32 cellular contexts compared by ENCODE assay signal in genomic region chr17:61517843-61518606, GRCh38.
"Had no signal": no experiment of that assay in that cellular context is flagged by ENCODE, and none has a peak within 500 bp of the region (broad histone marks: within the 10 kb centered on the region; RNA-seq: fewer than 3 reads in every experiment).

No MANE protein-coding gene starts in this region.

- H3K27ac ChIP-seq: colonic mucosa, epithelial cell of prostate, esophagus squamous epithelium, parathyroid adenoma, psoas muscle, stomach, suprapubic skin, tibial artery had no signal

- H3K9me3 Mint-ChIP-seq: activated CD4-positive, alpha-beta memory T cell treated with anti-CD3 and anti-CD28 coated beads, Interleukin-2, amount 10 ng/mL, durations not matched to agents 7 days and 5 days; activated CD4-positive, alpha-beta T cell treated with anti-CD3 and anti-CD28 coated beads, Interleukin-2, amount 10 ng/mL, durations not matched to agents 7 days and 5 days; activated naive CD4-positive, alpha-beta T cell treated with anti-CD3 and anti-CD28 coated beads, Interleukin-2, amount 50 U/mL, for 72 hours; activated T-cell treated with anti-CD3 and anti-CD28 coated beads, Interleukin-2, amount 50 U/mL, for 4 hours; activated T-helper 17 cell treated with anti-CD3 and anti-CD28 coated beads, Interleukin-2, amount 50 U/mL, for 72 hours; naive thymus-derived CD8-positive, alpha-beta T cell; neural crest cell; stimulated activated memory B cell treated with anti-CD40 and anti-IgM and Interleukin-4, amounts not matched to agents 10 μg/mL and 1 μg/mL and 100 μg/mL, for 72 hours; WTC11 had no signal

- ATAC-seq: activated naive CD4-positive, alpha-beta T cell treated with anti-CD3 and anti-CD28 coated beads, Interleukin-2, amount 50 U/mL, for 72 hours; activated T-cell treated with anti-CD3 and anti-CD28 coated beads, Interleukin-2, amount 50 U/mL, for 4 hours; activated T-helper 17 cell treated with anti-CD3 and anti-CD28 coated beads, Interleukin-2, amount 50 U/mL, for 72 hours; left cardiac atrium; naive thymus-derived CD8-positive, alpha-beta T cell; psoas muscle; stimulated activated memory B cell treated with anti-CD40 and anti-IgM and Interleukin-4, amounts not matched to agents 10 μg/mL and 1 μg/mL and 100 μg/mL, for 72 hours; WTC11 had no signal

- H3K4me3 Mint-ChIP-seq: activated CD4-positive, alpha-beta memory T cell treated with anti-CD3 and anti-CD28 coated beads, Interleukin-2, amount 10 ng/mL, durations not matched to agents 7 days and 5 days; activated CD4-positive, alpha-beta T cell treated with anti-CD3 and anti-CD28 coated beads, Interleukin-2, amount 10 ng/mL, durations not matched to agents 7 days and 5 days; activated T-cell treated with anti-CD3 and anti-CD28 coated beads, Interleukin-2, amount 50 U/mL, for 4 hours; activated T-helper 17 cell treated with anti-CD3 and anti-CD28 coated beads, Interleukin-2, amount 50 U/mL, for 72 hours; naive thymus-derived CD8-positive, alpha-beta T cell; neural crest cell; stimulated activated memory B cell treated with anti-CD40 and anti-IgM and Interleukin-4, amounts not matched to agents 10 μg/mL and 1 μg/mL and 100 μg/mL, for 72 hours; WTC11 had no signal

- H3K36me3 ChIP-seq: colonic mucosa, esophagus squamous epithelium, stomach, suprapubic skin, tibial artery had no signal

- H3K27ac Mint-ChIP-seq: activated CD4-positive, alpha-beta memory T cell treated with anti-CD3 and anti-CD28 coated beads, Interleukin-2, amount 10 ng/mL, durations not matched to agents 7 days and 5 days; activated CD4-positive, alpha-beta T cell treated with anti-CD3 and anti-CD28 coated beads, Interleukin-2, amount 10 ng/mL, durations not matched to agents 7 days and 5 days; activated naive CD4-positive, alpha-beta T cell treated with anti-CD3 and anti-CD28 coated beads, Interleukin-2, amount 50 U/mL, for 72 hours; activated T-helper 17 cell treated with anti-CD3 and anti-CD28 coated beads, Interleukin-2, amount 50 U/mL, for 72 hours; stimulated activated memory B cell treated with anti-CD40 and anti-IgM and Interleukin-4, amounts not matched to agents 10 μg/mL and 1 μg/mL and 100 μg/mL, for 72 hours; WTC11 had no signal

- H3K4me3 ChIP-seq: colonic mucosa, esophagus squamous epithelium, psoas muscle, smooth muscle cell, stomach, suprapubic skin, tibial artery had no signal

- H3K9me3 ChIP-seq: colonic mucosa, esophagus squamous epithelium, psoas muscle, stomach, suprapubic skin, tibial artery had no signal

- H3K4me2 ChIP-seq: smooth muscle cell had no signal

- H3K4me1 ChIP-seq: colonic mucosa, esophagus squamous epithelium, parathyroid adenoma, psoas muscle, stomach, suprapubic skin, tibial artery had no signal

- H3K4me1 Mint-ChIP-seq: activated CD4-positive, alpha-beta memory T cell treated with anti-CD3 and anti-CD28 coated beads, Interleukin-2, amount 10 ng/mL, durations not matched to agents 7 days and 5 days; activated CD4-positive, alpha-beta T cell treated with anti-CD3 and anti-CD28 coated beads, Interleukin-2, amount 10 ng/mL, durations not matched to agents 7 days and 5 days; activated T-helper 17 cell treated with anti-CD3 and anti-CD28 coated beads, Interleukin-2, amount 50 U/mL, for 72 hours; naive thymus-derived CD8-positive, alpha-beta T cell; stimulated activated memory B cell treated with anti-CD40 and anti-IgM and Interleukin-4, amounts not matched to agents 10 μg/mL and 1 μg/mL and 100 μg/mL, for 72 hours; WTC11 had no signal

- DNase-seq: activated CD4-positive, alpha-beta memory T cell treated with anti-CD3 and anti-CD28 coated beads, Interleukin-2, amount 10 ng/mL, durations not matched to agents 7 days and 5 days; activated CD4-positive, alpha-beta T cell treated with anti-CD3 and anti-CD28 coated beads for 1 hour; activated CD4-positive, alpha-beta T cell treated with anti-CD3 and anti-CD28 coated beads, Interleukin-2, amount 10 ng/mL, durations not matched to agents 7 days and 5 days; activated gamma-delta T cell treated with Interleukin-2 at 50 U/mL for 16 hours; activated T-cell treated with anti-CD3 and anti-CD28 coated beads, Interleukin-2, amount 50 U/mL, for 4 hours; cerebellar nuclear complex; colonic mucosa; effector CD8-positive, alpha-beta T cell; esophagus squamous epithelium; foreskin melanocyte; left cardiac atrium; mammary epithelial cell; naive thymus-derived CD8-positive, alpha-beta T cell; nucleus accumbens; psoas muscle; stimulated activated CD4-positive, alpha-beta T cell treated with anti-CD3 and anti-CD28 coated beads, Interleukin-1b, Interleukin-23, amount 100 ng/mL, for 48 hours; stimulated activated CD4-positive, alpha-beta T cell treated with anti-CD3 and anti-CD28 coated beads, Interleukin-4, amount 100 ng/mL, for 4 hours; stimulated activated CD8-positive, alpha-beta memory T cell treated with anti-CD3 and anti-CD28 coated beads, Interleukin-4, amount 100 ng/mL, for 48 hours; stomach; T-helper 2 cell; tibial artery had no signal

- H3K36me3 Mint-ChIP-seq: activated naive CD4-positive, alpha-beta T cell treated with anti-CD3 and anti-CD28 coated beads, Interleukin-2, amount 50 U/mL, for 72 hours; naive thymus-derived CD8-positive, alpha-beta T cell; stimulated activated memory B cell treated with anti-CD40 and anti-IgM and Interleukin-4, amounts not matched to agents 10 μg/mL and 1 μg/mL and 100 μg/mL, for 72 hours; WTC11 had no signal

- FAIRE-seq: bronchial epithelial cell, endometrium had no signal
